Comparison of ENCODE assay signal across 28 cellular contexts in genomic region chr1:99622702-99623347, GRCh38. TPM values are rescaled to one million over a fixed set of nuclear protein-coding genes. Genes with fewer than 3 reads are reported as not detected.
"Had no signal": no experiment of that assay in that cellular context is flagged by ENCODE, and none has a peak within 500 bp of the region (broad histone marks: within the 10 kb centered on the region; RNA-seq: fewer than 3 reads in every experiment).

No MANE protein-coding gene starts in this region.

- FAIRE-seq: islet of Langerhans, kidney had no signal

- H3K27me3 ChIP-seq: heart left ventricle, left lung, ovary, right atrium auricular region, suprapubic skin, tibial nerve had no signal

- H3K9me3 ChIP-seq: heart left ventricle, left lung, lower lobe of right lung, mucosa of descending colon, ovary, right atrium auricular region, suprapubic skin, thoracic aorta, tibial nerve had no signal

- H3K4me3 Mint-ChIP-seq: immature natural killer cell; naive thymus-derived CD4-positive, alpha-beta T cell; natural killer cell treated with Interleukin-12 subunit alpha and Interleukin-12 subunit beta and Interleukin-15 and Interleukin-18, amount 100 ng/mL, for 72 hours; stimulated activated naive B cell treated with anti-CD40 and anti-IgM and Interleukin-4, amounts not matched to agents 10 μg/mL and 1 μg/mL and 100 μg/mL, for 72 hours; stimulated activated naive CD8-positive, alpha-beta T cell treated with anti-CD3 and anti-CD28 coated beads, Interleukin-15, Interleukin-2, amounts not matched to agents 100 ng/mL and 50 ng/mL, for 24 hours; type B pancreatic cell had no signal

- H3K4me3 ChIP-seq: heart left ventricle, left lung, lower lobe of right lung, mucosa of descending colon, ovary, right atrium auricular region, skin epidermis, suprapubic skin, thoracic aorta, tibial nerve had no signal

- H3K27ac Mint-ChIP-seq: immature natural killer cell; naive thymus-derived CD4-positive, alpha-beta T cell; natural killer cell treated with Interleukin-12 subunit alpha and Interleukin-12 subunit beta and Interleukin-15 and Interleukin-18, amount 100 ng/mL, for 72 hours; progenitor cell of endocrine pancreas; stimulated activated naive B cell treated with anti-CD40 and anti-IgM and Interleukin-4, amounts not matched to agents 10 μg/mL and 1 μg/mL and 100 μg/mL, for 72 hours; stimulated activated naive CD8-positive, alpha-beta T cell treated with anti-CD3 and anti-CD28 coated beads, Interleukin-15, Interleukin-2, amounts not matched to agents 100 ng/mL and 50 ng/mL, for 24 hours; type B pancreatic cell had no signal

- H3K9me3 Mint-ChIP-seq: natural killer cell treated with Interleukin-12 subunit alpha and Interleukin-12 subunit beta and Interleukin-15 and Interleukin-18, amount 100 ng/mL, for 72 hours; stimulated activated naive B cell treated with anti-CD40 and anti-IgM and Interleukin-4, amounts not matched to agents 10 μg/mL and 1 μg/mL and 100 μg/mL, for 72 hours; stimulated activated naive CD8-positive, alpha-beta T cell treated with anti-CD3 and anti-CD28 coated beads, Interleukin-15, Interleukin-2, amounts not matched to agents 100 ng/mL and 50 ng/mL, for 24 hours had no signal

- H3K4me1 ChIP-seq: left lung, lower lobe of right lung, right atrium auricular region, suprapubic skin, tibial nerve had no signal

- H3K4me1 Mint-ChIP-seq: immature natural killer cell; naive thymus-derived CD4-positive, alpha-beta T cell; stimulated activated naive B cell treated with anti-CD40 and anti-IgM and Interleukin-4, amounts not matched to agents 10 μg/mL and 1 μg/mL and 100 μg/mL, for 72 hours had no signal

- ATAC-seq: heart left ventricle; left colon; left lung; lower lobe of right lung; mucosa of descending colon; naive thymus-derived CD4-positive, alpha-beta T cell; natural killer cell treated with Interleukin-12 subunit alpha and Interleukin-12 subunit beta and Interleukin-15 and Interleukin-18, amount 100 ng/mL, for 72 hours; sciatic nerve; stimulated activated naive B cell treated with anti-CD40 and anti-IgM and Interleukin-4, amounts not matched to agents 10 μg/mL and 1 μg/mL and 100 μg/mL, for 72 hours had no signal

- H3K27me3 Mint-ChIP-seq: progenitor cell of endocrine pancreas; stimulated activated naive B cell treated with anti-CD40 and anti-IgM and Interleukin-4, amounts not matched to agents 10 μg/mL and 1 μg/mL and 100 μg/mL, for 72 hours; type B pancreatic cell had no signal

- DNase-seq: heart left ventricle; hypothalamus; immature natural killer cell; kidney; left colon; left lung; lower lobe of right lung; mammary epithelial cell; midbrain; mucosa of descending colon; naive thymus-derived CD4-positive, alpha-beta T cell; ovary; stimulated activated CD4-positive, alpha-beta T cell treated with anti-CD3 and anti-CD28 coated beads, Interleukin-12 subunit alpha, Interleukin-12 subunit beta, amount 100 ng/mL, for 4 hours; stimulated activated CD4-positive, alpha-beta T cell treated with anti-CD3 and anti-CD28 coated beads, Interleukin-15, amount 100 ng/mL, for 24 hours; stimulated activated CD4-positive, alpha-beta T cell treated with anti-CD3 and anti-CD28 coated beads, Interleukin-2, amount 100 ng/mL, for 24 hours; stimulated activated CD4-positive, alpha-beta T cell treated with anti-CD3 and anti-CD28 coated beads, Interleukin-4, amount 100 ng/mL, for 1 hour; stimulated activated naive B cell treated with anti-CD40 and anti-IgM and Interleukin-4, amounts not matched to agents 10 μg/mL and 1 μg/mL and 100 μg/mL, for 72 hours had no signal

- H3K36me3 ChIP-seq: heart left ventricle, left lung, lower lobe of right lung, ovary, right atrium auricular region, suprapubic skin, thoracic aorta, tibial nerve had no signal

- H3K27ac ChIP-seq: heart left ventricle, left lung, lower lobe of right lung, ovary, right atrium auricular region, skin epidermis, suprapubic skin, thoracic aorta, tibial nerve had no signal

- H3K36me3 Mint-ChIP-seq: immature natural killer cell; naive thymus-derived CD4-positive, alpha-beta T cell; natural killer cell treated with Interleukin-12 subunit alpha and Interleukin-12 subunit beta and Interleukin-15 and Interleukin-18, amount 100 ng/mL, for 72 hours; stimulated activated naive B cell treated with anti-CD40 and anti-IgM and Interleukin-4, amounts not matched to agents 10 μg/mL and 1 μg/mL and 100 μg/mL, for 72 hours; type B pancreatic cell had no signal

RNA-seq across cellular contexts. Expression of gene PALMD, which starts 23.1 kb away (rescaled TPM):
- total RNA-seq: naive thymus-derived CD4-positive, alpha-beta T cell; natural killer cell treated with Interleukin-12 subunit alpha and Interleukin-12 subunit beta and Interleukin-15 and Interleukin-18, amount 100 ng/mL, for 72 hours had no signal
- polyA plus RNA-seq: immature natural killer cell; naive thymus-derived CD4-positive, alpha-beta T cell had no signal
